1 cellular context compared by ENCODE assay signal in the genomic region with DNA sequence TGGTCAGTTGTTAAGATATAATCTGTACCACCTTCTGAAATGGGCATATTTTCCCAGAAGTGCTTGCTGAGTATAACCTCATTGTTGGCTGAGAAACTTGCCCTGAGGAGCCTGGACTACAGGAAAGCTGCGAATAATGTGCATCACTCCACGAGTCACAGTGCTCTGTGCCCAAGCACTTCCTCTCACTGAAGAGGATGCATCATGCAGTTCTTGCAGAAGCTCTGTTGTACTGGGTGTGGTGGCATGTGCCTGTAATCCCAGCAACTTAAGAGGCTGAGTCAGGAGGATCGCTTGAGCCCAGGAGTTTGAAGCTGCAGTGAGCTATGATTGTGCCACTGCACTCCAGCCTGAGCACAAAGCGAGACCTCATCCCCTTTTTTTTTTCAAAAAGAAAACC.
A peak's percentile ranks its signal among the peaks of the same experiment; 100 is the strongest.
TF ChIP-seq lines count a peak whose summit lies in the region.

No MANE protein-coding gene starts in this region.

TF ChIP-seq in HEK293, 187 proteins besides CTCF, POLR2A, EP300 and RAD21 (continued from another document):
- TF ChIP-seq, protein P1, sequence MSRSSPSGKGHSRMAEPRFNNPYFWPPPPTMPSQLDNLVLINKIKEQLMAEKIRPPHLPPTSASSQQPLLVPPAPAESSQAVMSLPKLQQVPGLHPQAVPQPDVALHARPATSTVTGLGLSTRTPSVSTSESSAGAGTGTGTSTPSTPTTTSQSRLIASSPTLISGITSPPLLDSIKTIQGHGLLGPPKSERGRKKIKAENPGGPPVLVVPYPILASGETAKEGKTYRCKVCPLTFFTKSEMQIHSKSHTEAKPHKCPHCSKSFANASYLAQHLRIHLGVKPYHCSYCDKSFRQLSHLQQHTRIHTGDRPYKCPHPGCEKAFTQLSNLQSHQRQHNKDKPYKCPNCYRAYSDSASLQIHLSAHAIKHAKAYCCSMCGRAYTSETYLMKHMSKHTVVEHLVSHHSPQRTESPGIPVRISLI (tag by site-specific recombination; IDR thresholded peaks at IDR 0.05), result no peak
- TF ChIP-seq KLF16 (tag by site-specific recombination; IDR thresholded peaks at IDR 0.05) (no peak), ZBTB48 (tag by site-specific recombination; IDR thresholded peaks at IDR 0.05) (no peak), EGR2 (tag by site-specific recombination; IDR thresholded peaks at IDR 0.05; ENCODE audit: low read depth) (no peak), GLI4 (tag by site-specific recombination; IDR thresholded peaks at IDR 0.05) (no peak), ZNF350 (tag by site-specific recombination; IDR thresholded peaks at IDR 0.05) (no peak)
- TF ChIP-seq, protein P2, sequence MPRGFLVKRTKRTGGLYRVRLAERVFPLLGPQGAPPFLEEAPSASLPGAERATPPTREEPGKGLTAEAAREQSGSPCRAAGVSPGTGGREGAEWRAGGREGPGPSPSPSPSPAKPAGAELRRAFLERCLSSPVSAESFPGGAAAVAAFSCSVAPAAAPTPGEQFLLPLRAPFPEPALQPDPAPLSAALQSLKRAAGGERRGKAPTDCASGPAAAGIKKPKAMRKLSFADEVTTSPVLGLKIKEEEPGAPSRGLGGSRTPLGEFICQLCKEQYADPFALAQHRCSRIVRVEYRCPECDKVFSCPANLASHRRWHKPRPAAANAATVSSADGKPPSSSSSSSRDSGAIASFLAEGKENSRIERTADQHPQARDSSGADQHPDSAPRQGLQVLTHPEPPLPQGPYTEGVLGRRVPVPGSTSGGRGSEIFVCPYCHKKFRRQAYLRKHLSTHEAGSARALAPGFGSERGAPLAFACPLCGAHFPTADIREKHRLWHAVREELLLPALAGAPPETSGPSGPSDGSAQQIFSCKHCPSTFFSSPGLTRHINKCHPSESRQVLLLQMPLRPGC (tag by site-specific recombination; IDR thresholded peaks at IDR 0.05), result peak; percentile 94
